Comparison of ENCODE assay signal across 8 cellular contexts in the genomic region with DNA sequence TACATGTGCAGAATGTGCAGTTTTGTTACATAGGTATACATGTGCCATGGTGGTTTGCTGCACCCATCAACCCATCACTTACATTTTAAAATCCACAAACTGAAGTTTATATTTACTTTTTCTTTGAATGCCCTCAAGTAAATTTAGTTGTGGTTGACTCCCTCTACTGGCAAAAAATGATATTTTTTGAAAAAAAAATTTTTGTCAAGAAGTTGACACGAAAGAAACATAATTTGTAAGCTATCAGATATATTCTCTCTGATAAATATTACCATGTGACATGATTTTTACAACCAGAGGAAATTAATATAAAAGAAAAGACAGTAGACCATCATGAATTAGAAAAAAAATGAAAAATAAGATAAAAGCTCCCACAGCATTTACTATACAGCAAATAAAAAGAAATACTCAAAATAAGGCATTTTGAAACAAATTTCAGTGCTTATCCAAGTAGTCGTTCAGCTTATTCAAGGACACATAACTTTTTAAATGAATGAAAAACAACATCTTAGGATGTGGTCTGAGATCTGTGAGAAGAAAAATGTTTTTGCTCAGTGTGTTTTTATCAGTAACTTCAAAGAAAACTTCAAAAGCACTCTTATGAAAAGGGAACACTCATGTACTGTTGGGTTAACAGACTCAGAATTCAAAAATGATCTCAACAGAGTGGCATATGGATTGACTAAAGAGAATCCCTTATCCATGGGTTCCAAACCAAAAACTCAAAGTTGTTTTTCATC. TPM values are rescaled to one million over a fixed set of nuclear protein-coding genes. Genes with fewer than 3 reads are reported as not detected.
DNase-seq lines count a peak whose midpoint lies in the region; ATAC-seq and TF ChIP-seq lines count a peak whose summit lies in the region.

No MANE protein-coding gene starts in this region.

- no peaks in the 10 kb centered on the region for H3K79me2 ChIP-seq in HCT116 (ENCODE audit: insufficient read depth, low read length)

- no peaks in the 10 kb centered on the region for H3K36me3 Mint-ChIP-seq in CD8-positive, alpha-beta T cell

- TF ChIP-seq CTCF in CD8-positive, alpha-beta T cell (IDR thresholded peaks at IDR 0.05) = peak; percentile 76
- TF ChIP-seq CTCF in HCT116 (IDR thresholded peaks at IDR 0.05 in 2 of 3, conservative IDR thresholded peaks at IDR 0.05 in 1 of 3; ENCODE audit: borderline replicate concordance in 1 of 3, insufficient read depth in 1 of 3, low read depth in 2 of 3, low read length in 2 of 3) (peak in 2 of 3 experiments; percentile 22 to 51; a peak in 3 of 6 replicates), ascending aorta (IDR thresholded peaks at IDR 0.05) (peak in 1 of 3 experiments; percentile 20)

- POLR2A ChIA-PET in CD8-positive, alpha-beta T cell (lab: Charles Lee) = interaction anchor here (1.1 to 2.2 kb wide), 2 partner anchors 35 to 149 kb away, joined by 3 to 8 read pairs; no protein-coding TSS in a partner anchor
- POLR2A ChIA-PET in HCT116 (lab: Charles Lee) = no interaction called here

- no peak for TF ChIP-seq POLR2A in HCT116 (IDR thresholded peaks at IDR 0.05; ENCODE audit: borderline replicate concordance, extremely low read depth, insufficient read depth, insufficient read length)

- no peak overlapping the region for H2AFZ ChIP-seq in HCT116 (ENCODE audit: low read depth, low read length, poor library complexity, severe bottlenecking)

- intact Hi-C loops in CD8-positive, alpha-beta T cell (cut with DNase I, micrococcal nuclease) = loop anchor here in 1 of 2 experiments (1.0 to 5.0 kb wide), 3 partner anchors 8 to 432 kb away; no protein-coding TSS in a partner anchor
- intact Hi-C loops in HCT116 (cut with micrococcal nuclease) (no loop called here), ascending aorta (cut with DNase I) (no loop called here)

- no peaks in the 10 kb centered on the region for H3K9me3 Mint-ChIP-seq in CD8-positive, alpha-beta T cell

- no peak overlapping the region for H3K4me2 ChIP-seq in HCT116 (ENCODE audit: low read length)

- CTCF ChIA-PET in CD8-positive, alpha-beta T cell (lab: Charles Lee) = interaction anchor here (0.7 to 3.0 kb wide), 17 partner anchors 9 to 154 kb away, joined by 3 to 31 read pairs (median 5); no protein-coding TSS in a partner anchor
- CTCF ChIA-PET in HCT116 (lab: Charles Lee) = interaction anchor here (0.7 to 2.2 kb wide), 6 partner anchors 13 to 356 kb away, joined by 3 to 9 read pairs (median 4); no protein-coding TSS in a partner anchor

- no peaks in the 10 kb centered on the region for H3K9me3 ChIP-seq in CD8-positive, alpha-beta T cell (ENCODE audit: low read length)
- H3K9me3 ChIP-seq in HCT116 (ENCODE audit: control insufficient read depth in 1 of 2, insufficient read depth in 1 of 2, low read depth in 1 of 2, low read length in 2 of 2) (no peaks in the 10 kb centered on the region), ascending aorta (no peaks in the 10 kb centered on the region)

- peak overlapping the region; percentile 41 for H3K27ac ChIP-seq in CD8-positive, alpha-beta T cell (ENCODE audit: low read depth, low read length)
- H3K27ac ChIP-seq in HCT116 (ENCODE audit: low read depth, low read length) = no peak overlapping the region
- no peak overlapping the region for H3K27ac ChIP-seq in ascending aorta

- peak overlapping the region; percentile 78 for H3K27ac Mint-ChIP-seq in CD8-positive, alpha-beta T cell

- TF ChIP-seq RAD21 in HCT116 (IDR thresholded peaks at IDR 0.05; ENCODE audit: low read depth) = peak; percentile 27

- peaks cover 37% of the 10 kb centered on the region for H3K4me1 ChIP-seq in CD8-positive, alpha-beta T cell (ENCODE audit: insufficient read depth, low read length)
- H3K4me1 ChIP-seq in HCT116 (ENCODE audit: control insufficient read depth in 1 of 2, insufficient read depth in 2 of 2, low read length in 2 of 2) = no peaks in the 10 kb centered on the region
- H3K4me1 ChIP-seq in ascending aorta = no peaks in the 10 kb centered on the region

- H3K4me3 ChIP-seq in CD8-positive, alpha-beta T cell (ENCODE audit: low read depth, low read length) = no peak overlapping the region
- no peak overlapping the region for H3K4me3 ChIP-seq in HCT116 (replicated peaks in 1 of 2; ENCODE audit: low read depth in 1 of 2, low read length in 2 of 2)
- H3K4me3 ChIP-seq in ascending aorta = no peak overlapping the region

- H3K9ac ChIP-seq in HCT116 (ENCODE audit: low read length) = no peak overlapping the region

- no peaks in the 10 kb centered on the region for H3K36me3 ChIP-seq in CD8-positive, alpha-beta T cell (ENCODE audit: insufficient read depth, low read length)
- H3K36me3 ChIP-seq in HCT116 (ENCODE audit: control insufficient read depth in 1 of 2, insufficient read depth in 2 of 2, low read length in 2 of 2) (no peaks in the 10 kb centered on the region), ascending aorta (no peaks in the 10 kb centered on the region)

- no TSS peak for BruUV-seq in HCT116 (replicated peaks; lab: Mats Ljungman, UMichigan)

- no peaks in the 10 kb centered on the region for H3K27me3 Mint-ChIP-seq in CD8-positive, alpha-beta T cell (ENCODE audit: low read depth)

- H3K9me2 ChIP-seq in HCT116 (ENCODE audit: insufficient read depth) = no peaks in the 10 kb centered on the region

- no peaks in the 10 kb centered on the region for H3K27me3 ChIP-seq in CD8-positive, alpha-beta T cell (ENCODE audit: insufficient read depth, low read length)
- H3K27me3 ChIP-seq in HCT116 (ENCODE audit: insufficient read depth, low read length) (peaks cover 19% of the 10 kb centered on the region; the same call in 1 of the 2 replicates), ascending aorta (no peaks in the 10 kb centered on the region)

- peak overlapping the region; percentile 46 for H3K4me3 Mint-ChIP-seq in CD8-positive, alpha-beta T cell

- no peaks in the 10 kb centered on the region for H4K20me1 ChIP-seq in HCT116 (ENCODE audit: insufficient read depth)

- peak; percentile 86 for ATAC-seq in CD8-positive, alpha-beta T cell
- ATAC-seq in HCT116 = no peak

- RAD21 ChIA-PET in HCT116 (lab: Charles Lee; ENCODE audit: low non-redundant PET in 1 of 2, low total read pairs in 2 of 2, uncharacterized antibody in 2 of 2, unreplicated experiment in 2 of 2) = no interaction called here

- H3K4me1 Mint-ChIP-seq in CD8-positive, alpha-beta T cell (ENCODE audit: low read depth) = peaks cover 48% of the 10 kb centered on the region

- DNase-seq in CD8-positive, alpha-beta T cell = no peak
- DNase-seq in HCT116 (ENCODE audit: low read depth, low spot score) (no peak), SK-N-DZ (ENCODE audit: low spot score) (peak; percentile 15), kidney tubule cell (ENCODE audit: low spot score) (peak; percentile 22), ascending aorta (ENCODE audit: low spot score in 2 of 2) (no peak), NCI-H1436 (lab: John Stamatoyannopoulos, UW) (no peak), epidermal melanocyte (ENCODE audit: insufficient read length, low spot score) (no peak), activated T-cell treated with anti-CD3 and anti-CD28 coated beads for 4 hours (no peak)

TF ChIP-seq in HCT116, 20 proteins besides CTCF, POLR2A, EP300 and RAD21 (continues in another document):
- TF ChIP-seq FOSL1 (IDR thresholded peaks at IDR 0.05; ENCODE audit: low read depth) (no peak), CBX3 (IDR thresholded peaks at IDR 0.05; ENCODE audit: low read depth) (no peak), EGR1 (IDR thresholded peaks at IDR 0.05; ENCODE audit: low read depth) (no peak), MAX (IDR thresholded peaks at IDR 0.05) (no peak), EZH2phosphoT487 (IDR thresholded peaks at IDR 0.05; ENCODE audit: borderline replicate concordance) (no peak), ZBTB33 (IDR thresholded peaks at IDR 0.05; ENCODE audit: extremely low read depth, insufficient replicate concordance, low read length) (no peak), ELF1 (IDR thresholded peaks at IDR 0.05; ENCODE audit: borderline replicate concordance, low read depth) (no peak), EZH2 (IDR thresholded peaks at IDR 0.05) (no peak), ZFX (IDR thresholded peaks at IDR 0.05) (no peak), YY1 (IDR thresholded peaks at IDR 0.05; ENCODE audit: extremely low read depth, insufficient replicate concordance, low read depth, low read length) (no peak), SIN3A (IDR thresholded peaks at IDR 0.05; ENCODE audit: low read depth) (no peak), TCF7L2 (IDR thresholded peaks at IDR 0.05; ENCODE audit: borderline replicate concordance, extremely low read depth, insufficient read depth, insufficient read length) (no peak)

RNA-seq across cellular contexts. Expression of gene GRIP1, which starts 30.0 kb away (rescaled TPM):
- 1 to 10 TPM in 1 of 2 experiments, under 1 TPM in 1; 0.73 to 1.7 TPM for total RNA-seq in CD8-positive, alpha-beta T cell
- total RNA-seq in HCT116 (2021; ENCODE audit: unreplicated experiment) = not detected
- polyA plus RNA-seq in HCT116 (2012) = 0.08 and 0.22 TPM in 2 replicates
- 9.1 and 14.7 TPM in 2 replicates for polyA plus RNA-seq in SK-N-DZ (2014; cell fraction: cytosol; rRNA removed)
- 7.6 and 10.1 TPM in 2 replicates for polyA plus RNA-seq in SK-N-DZ (2014; cell fraction: nucleus; rRNA removed)
- total RNA-seq in ascending aorta = not detected

Comparison
In these comparisons a context has a peak if more than half of its experiments do, and no peak if none do; other contexts are left out.
1. DNase-seq: peak in SK-N-DZ (single experiment) and kidney tubule cell (single experiment); none in CD8-positive, alpha-beta T cell (0 of 7), HCT116 (single experiment), ascending aorta (0 of 2), NCI-H1436 (single experiment), epidermal melanocyte (single experiment) and activated T-cell treated with anti-CD3 and anti-CD28 coated beads for 4 hours (single experiment).